9 cellular contexts compared by ENCODE assay signal in the genomic region with DNA sequence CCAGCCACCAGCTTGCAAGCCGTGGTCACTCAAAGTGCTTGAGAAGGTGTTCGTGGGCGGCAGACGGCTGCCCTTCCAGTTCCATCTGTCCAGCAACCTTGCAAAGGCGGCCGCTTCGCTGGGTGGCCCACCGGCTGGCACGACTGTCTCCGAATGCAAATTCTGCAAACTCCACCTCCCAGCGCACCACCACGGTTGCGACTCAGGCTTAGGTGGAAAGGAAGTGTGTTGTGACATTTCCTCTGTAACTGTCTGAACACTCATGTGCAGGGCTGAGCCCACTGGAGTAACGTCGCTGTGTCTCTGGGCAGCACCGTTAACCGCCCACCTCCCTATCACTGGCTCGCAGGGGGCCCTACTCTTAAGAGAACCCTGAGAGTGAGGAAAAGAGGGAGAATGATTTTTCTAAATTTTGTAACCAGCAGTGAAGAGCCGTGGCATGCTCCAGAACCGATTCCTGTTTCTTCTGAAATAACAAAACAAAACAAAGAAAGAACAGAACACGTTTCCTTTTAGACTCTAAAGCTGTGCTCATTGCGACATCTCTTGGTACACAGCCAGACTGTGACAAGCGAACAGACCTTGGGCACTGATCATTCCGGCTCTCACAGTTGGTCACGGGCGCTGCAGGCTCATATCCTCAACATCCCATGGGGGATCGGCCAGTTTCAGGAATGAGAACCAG. TPM values are rescaled to one million over a fixed set of nuclear protein-coding genes. Genes with fewer than 3 reads are reported as not detected.
DNase-seq lines count a peak whose midpoint lies in the region; ATAC-seq and TF ChIP-seq lines count a peak whose summit lies in the region.
"Had no signal": no experiment of that assay in that cellular context is flagged by ENCODE, and none has a peak within 500 bp of the region (broad histone marks: within the 10 kb centered on the region; RNA-seq: fewer than 3 reads in every experiment).

A gene with protein sequence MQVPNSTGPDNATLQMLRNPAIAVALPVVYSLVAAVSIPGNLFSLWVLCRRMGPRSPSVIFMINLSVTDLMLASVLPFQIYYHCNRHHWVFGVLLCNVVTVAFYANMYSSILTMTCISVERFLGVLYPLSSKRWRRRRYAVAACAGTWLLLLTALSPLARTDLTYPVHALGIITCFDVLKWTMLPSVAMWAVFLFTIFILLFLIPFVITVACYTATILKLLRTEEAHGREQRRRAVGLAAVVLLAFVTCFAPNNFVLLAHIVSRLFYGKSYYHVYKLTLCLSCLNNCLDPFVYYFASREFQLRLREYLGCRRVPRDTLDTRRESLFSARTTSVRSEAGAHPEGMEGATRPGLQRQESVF (minus strand): TSS at position 155 of the 685 bp plus-strand sequence. CDS start 70,627 bp downstream, outside the sequence.

- H3K27me3 ChIP-seq in vagina = no peaks in the 10 kb centered on the region

- TF ChIP-seq CTCF in GM12873 (IDR thresholded peaks at IDR 0.05; ENCODE audit: insufficient read depth, low read depth, low read length, missing control alignments) = peak; percentile 37
- no peak for TF ChIP-seq CTCF in coronary artery (IDR thresholded peaks at IDR 0.05)
- no peak for TF ChIP-seq CTCF in vagina (IDR thresholded peaks at IDR 0.05)

- no peaks in the 10 kb centered on the region for H3K9me3 Mint-ChIP-seq in activated CD4-positive, alpha-beta T cell treated with anti-CD3 and anti-CD28 coated beads for 36 hours (ENCODE audit: low read depth)

- no peaks in the 10 kb centered on the region for H3K9me3 ChIP-seq in vagina

- H3K36me3 ChIP-seq in vagina = no peaks in the 10 kb centered on the region

- H3K4me1 ChIP-seq in vagina = no peaks in the 10 kb centered on the region

- H3K4me1 Mint-ChIP-seq in activated CD4-positive, alpha-beta T cell treated with anti-CD3 and anti-CD28 coated beads for 36 hours = peaks cover 15% of the 10 kb centered on the region

- H3K4me3 ChIP-seq in coronary artery (peak within 1 kb of the TSS; percentile 63), vagina (peak within 1 kb of the TSS; percentile 31 to 33)

- peak within 1 kb of the TSS; percentile 93 for H3K27ac Mint-ChIP-seq in activated CD4-positive, alpha-beta T cell treated with anti-CD3 and anti-CD28 coated beads for 36 hours

- peak; percentile 64 for ATAC-seq in GM21825 (IDR thresholded peaks at IDR 0.05; ENCODE audit: unreplicated experiment)
- peak; percentile 75 for ATAC-seq in activated CD4-positive, alpha-beta T cell treated with anti-CD3 and anti-CD28 coated beads for 36 hours

- H3K4me3 Mint-ChIP-seq in activated CD4-positive, alpha-beta T cell treated with anti-CD3 and anti-CD28 coated beads for 36 hours = peak within 1 kb of the TSS; percentile 87

- no peaks in the 10 kb centered on the region for H3K27me3 Mint-ChIP-seq in activated CD4-positive, alpha-beta T cell treated with anti-CD3 and anti-CD28 coated beads for 36 hours

- POLR2A ChIA-PET in activated CD4-positive, alpha-beta T cell treated with anti-CD3 and anti-CD28 coated beads for 36 hours (lab: Charles Lee) = no interaction called here

- DNase-seq in M059J (ENCODE audit: low read depth) = peak; percentile 74
- DNase-seq in activated CD4-positive, alpha-beta T cell treated with anti-CD3 and anti-CD28 coated beads for 36 hours = peak; percentile 89
- no peak for DNase-seq in coronary artery (ENCODE audit: low spot score)
- DNase-seq in pons (ENCODE audit: low spot score) = peak; percentile 67
- DNase-seq in vagina (ENCODE audit: extremely low spot score in 2 of 2) = peak in 1 of 2 donors; percentile 77
- DNase-seq in NCI-H524 treated with DMSO at 0.1 percent for 48 hours (lab: John Stamatoyannopoulos, UW) = no peak

- H3K27ac ChIP-seq in coronary artery (peak within 1 kb of the TSS in 1 of 2 donors; percentile 62), vagina (no peak within 1 kb of the TSS)

- CTCF ChIA-PET in activated CD4-positive, alpha-beta T cell treated with anti-CD3 and anti-CD28 coated beads for 36 hours (lab: Charles Lee) = no interaction called here

- peaks cover 8% of the 10 kb centered on the region for H3K36me3 Mint-ChIP-seq in activated CD4-positive, alpha-beta T cell treated with anti-CD3 and anti-CD28 coated beads for 36 hours (ENCODE audit: low read depth)

- no peak for TF ChIP-seq POLR2A in vagina (IDR thresholded peaks at IDR 0.05)

- intact Hi-C loops in activated CD4-positive, alpha-beta T cell treated with anti-CD3 and anti-CD28 coated beads for 36 hours (cut with DNase I, micrococcal nuclease) = loop anchor here (1.0 to 10.0 kb wide), 12 partner anchors 44 to 1155 kb away; partner anchors contain the start of genes AKAP17A (in 2 of the 2), CD99 (in 1 of the 2) and PPP2R3B (in 1 of the 2)
- intact Hi-C loops in vagina (cut with DNase I) = no loop called here

RNA-seq across cellular contexts. Expression of the gene that starts here (rescaled TPM):
- total RNA-seq in M059J (2014; rRNA removed; shearing (Covaris generic)) = 0.10 TPM in 1 of 2 replicates, not detected in the other
- total RNA-seq in activated CD4-positive, alpha-beta T cell treated with anti-CD3 and anti-CD28 coated beads for 36 hours = 10 to 100 TPM; 19.8 to 21.2 TPM
- 0.74 TPM for total RNA-seq in vagina
- total RNA-seq: endothelial cell of umbilical vein had no signal

Comparison
In these comparisons a context has a peak if more than half of its experiments do, and no peak if none do; other contexts are left out.
1. RNA of the gene that starts here (total RNA-seq): 19.8 to 21.2 TPM in activated CD4-positive, alpha-beta T cell treated with anti-CD3 and anti-CD28 coated beads for 36 hours; 0.74 TPM in vagina (single experiment) and 0.10 TPM in M059J; every median in the first group is over 10 times any median in the second.
2. Peak in DNase-seq in M059J; RNA of the gene not detected or under 1 TPM.
3. DNase-seq: peak in activated CD4-positive, alpha-beta T cell treated with anti-CD3 and anti-CD28 coated beads for 36 hours (single experiment) and pons (single experiment); none in coronary artery (single experiment) and NCI-H524 treated with DMSO at 0.1 percent for 48 hours (single experiment).